Comparison of ENCODE assay signal across 26 cellular contexts in genomic region chr3:142623209-142623608, GRCh38.
"Had no signal": no experiment of that assay in that cellular context is flagged by ENCODE, and none has a peak within 500 bp of the region (broad histone marks: within the 10 kb centered on the region; RNA-seq: fewer than 3 reads in every experiment).

No MANE protein-coding gene starts in this region.

- H3K27me3 ChIP-seq: esophagus squamous epithelium, neural progenitor cell, right lobe of liver, testis, tibial artery, upper lobe of left lung had no signal

- H3K4me3 ChIP-seq: esophagus squamous epithelium, lung, neural progenitor cell, right lobe of liver, testis, tibial artery, upper lobe of left lung had no signal

- H3K4me3 Mint-ChIP-seq: dendritic cell treated with granulocyte-macrophage colony-stimulating factor and Interleukin-4, amounts not matched to agents 40 ng/mL and 50 ng/mL, for 4 days; endodermal cell; memory B cell; naive thymus-derived CD4-positive, alpha-beta T cell; nephron; neural progenitor cell; stimulated activated memory B cell treated with anti-CD40 and anti-IgM and Interleukin-4, amounts not matched to agents 10 μg/mL and 1 μg/mL and 100 μg/mL, for 72 hours had no signal

- H3K36me3 Mint-ChIP-seq: memory B cell; naive thymus-derived CD4-positive, alpha-beta T cell; neural progenitor cell; stimulated activated memory B cell treated with anti-CD40 and anti-IgM and Interleukin-4, amounts not matched to agents 10 μg/mL and 1 μg/mL and 100 μg/mL, for 72 hours had no signal

- H3K27ac Mint-ChIP-seq: dendritic cell treated with granulocyte-macrophage colony-stimulating factor and Interleukin-4, amounts not matched to agents 40 ng/mL and 50 ng/mL, for 4 days; endodermal cell; memory B cell; naive thymus-derived CD4-positive, alpha-beta T cell; nephron; neural progenitor cell; progenitor cell of endocrine pancreas; stimulated activated memory B cell treated with anti-CD40 and anti-IgM and Interleukin-4, amounts not matched to agents 10 μg/mL and 1 μg/mL and 100 μg/mL, for 72 hours had no signal

- H3K27me3 Mint-ChIP-seq: progenitor cell of endocrine pancreas had no signal

- H3K27ac ChIP-seq: epithelial cell of prostate, esophagus squamous epithelium, neural progenitor cell, parathyroid adenoma, right lobe of liver, testis, tibial artery, upper lobe of left lung had no signal

- H3K9ac ChIP-seq: neural progenitor cell, parathyroid adenoma had no signal

- DNase-seq: effector CD8-positive, alpha-beta T cell; endodermal cell; esophagus squamous epithelium; foreskin melanocyte; head of caudate nucleus; naive thymus-derived CD4-positive, alpha-beta T cell; right lobe of liver; stimulated activated CD4-positive, alpha-beta T cell treated with anti-CD3 and anti-CD28 coated beads, Interleukin-2, amount 100 ng/mL, for 24 hours; stimulated activated CD4-positive, alpha-beta T cell treated with anti-CD3 and anti-CD28 coated beads, Interleukin-4, amount 100 ng/mL, for 24 hours; stimulated activated naive CD8-positive, alpha-beta T cell treated with anti-CD3 and anti-CD28 coated beads, Interleukin-15, Interleukin-2, amounts not matched to agents 100 U/mL and 50 U/mL, for 24 hours; substantia nigra; testis; tibial artery; upper lobe of left lung had no signal

- FAIRE-seq: keratinocyte, urothelium cell line had no signal

- H3K9me3 ChIP-seq: esophagus squamous epithelium, right lobe of liver, testis, tibial artery, upper lobe of left lung had no signal

- H3K9me3 Mint-ChIP-seq: dendritic cell treated with granulocyte-macrophage colony-stimulating factor and Interleukin-4, amounts not matched to agents 40 ng/mL and 50 ng/mL, for 4 days; endodermal cell; memory B cell; naive thymus-derived CD4-positive, alpha-beta T cell; nephron; neural progenitor cell; stimulated activated memory B cell treated with anti-CD40 and anti-IgM and Interleukin-4, amounts not matched to agents 10 μg/mL and 1 μg/mL and 100 μg/mL, for 72 hours had no signal

- H3K4me2 ChIP-seq: neural progenitor cell had no signal

- H2AFZ ChIP-seq: neural progenitor cell, parathyroid adenoma had no signal

- H3K4me1 ChIP-seq: parathyroid adenoma, right lobe of liver, testis, tibial artery, upper lobe of left lung had no signal

- H3K36me3 ChIP-seq: esophagus squamous epithelium, neural progenitor cell, right lobe of liver, tibial artery, upper lobe of left lung had no signal

- H3K79me2 ChIP-seq: parathyroid adenoma had no signal

- H3K4me1 Mint-ChIP-seq: memory B cell; neural progenitor cell; stimulated activated memory B cell treated with anti-CD40 and anti-IgM and Interleukin-4, amounts not matched to agents 10 μg/mL and 1 μg/mL and 100 μg/mL, for 72 hours had no signal

- ATAC-seq: left lobe of liver; naive thymus-derived CD4-positive, alpha-beta T cell; right lobe of liver; stimulated activated memory B cell treated with anti-CD40 and anti-IgM and Interleukin-4, amounts not matched to agents 10 μg/mL and 1 μg/mL and 100 μg/mL, for 72 hours; stimulated activated naive CD8-positive, alpha-beta T cell treated with anti-CD3 and anti-CD28 coated beads, Interleukin-15, Interleukin-2, amounts not matched to agents 100 U/mL and 50 U/mL, for 24 hours had no signal
